Comparison of ENCODE assay signal across 27 cellular contexts in the genomic region with DNA sequence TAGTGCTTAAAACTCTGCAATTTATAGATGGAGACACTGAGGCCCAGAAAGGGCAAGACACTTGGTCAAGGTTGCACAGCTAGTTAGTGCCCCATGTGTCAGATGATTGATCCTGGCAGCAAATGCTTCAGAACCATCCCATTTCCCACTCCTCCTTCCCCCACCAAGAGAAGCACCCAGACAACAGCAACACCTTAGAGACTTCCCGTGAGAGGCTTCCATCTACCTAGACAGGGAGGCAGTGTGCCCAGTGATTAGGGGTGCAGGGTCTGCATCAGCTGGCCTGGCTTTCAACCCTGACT.
DNase-seq lines count a peak whose midpoint lies in the region; ATAC-seq, FAIRE-seq and TF ChIP-seq lines count a peak whose summit lies in the region.
"Had no signal": no experiment of that assay in that cellular context is flagged by ENCODE, and none has a peak within 500 bp of the region (broad histone marks: within the 10 kb centered on the region; RNA-seq: fewer than 3 reads in every experiment).

No MANE protein-coding gene starts in this region.

- no peak for TF ChIP-seq POLR2A in HepG2 (IDR thresholded peaks at IDR 0.05; ENCODE audit: insufficient read depth in 1 of 2, low read depth in 2 of 2, low read length in 2 of 2)
- TF ChIP-seq POLR2A in transverse colon (IDR thresholded peaks at IDR 0.05) = no peak

- in situ Hi-C loops in HepG2 (cut with HindIII; ENCODE audit: extremely low pct_ligation_motif_present, low pct_unique_long_range_greater_than_20kb) = no loop called here
- in situ Hi-C loops in transverse colon (cut with MboI; ENCODE audit: low pct_ligation_motif_present in 1 of 4, low pct_unique_long_range_greater_than_20kb in 1 of 4, low sequenced_read_pairs in 3 of 4) = loop anchor here in 1 of 4 donors (25.0 kb wide), 1 partner anchor 344 kb away; no protein-coding TSS in a partner anchor

- H4K20me1 ChIP-seq in HepG2 (ENCODE audit: insufficient read depth, low read length) = no peaks in the 10 kb centered on the region

- POLR2A ChIA-PET in HepG2 (lab: Yijun Ruan, JAX) = no interaction called here
- POLR2A ChIA-PET in naive thymus-derived CD8-positive, alpha-beta T cell (lab: Charles Lee) = no interaction called here

- H2AFZ ChIP-seq in HepG2 (ENCODE audit: low read length) = no peak overlapping the region
- H2AFZ ChIP-seq: PC-9 had no signal

- no peaks in the 10 kb centered on the region for H3K36me3 Mint-ChIP-seq in stimulated activated effector memory CD8-positive, alpha-beta T cell treated with anti-CD3 and anti-CD28 coated beads, Interleukin-12 subunit alpha, Interleukin-12 subunit beta, amount 100 ng/mL, for 72 hours
- peaks cover 0 to 2% (median 0%) of the 10 kb centered on the region in 3 donors for H3K36me3 Mint-ChIP-seq in naive thymus-derived CD8-positive, alpha-beta T cell
- H3K36me3 Mint-ChIP-seq: CD14-positive monocyte had no signal

- H3K9ac ChIP-seq in HepG2 (ENCODE audit: insufficient read depth, low read depth, low read length) = no peak overlapping the region

- peaks cover 6% of the 10 kb centered on the region for H3K36me3 ChIP-seq in left ventricle myocardium inferior
- no peaks in the 10 kb centered on the region for H3K36me3 ChIP-seq in bronchial epithelial cell (ENCODE audit: control insufficient read depth, insufficient read depth, low read length)
- H3K36me3 ChIP-seq in HepG2 (replicated peaks in 1 of 2; ENCODE audit: control insufficient read depth in 1 of 2, insufficient read depth in 2 of 2, low read length in 2 of 2) = no peaks in the 10 kb centered on the region
- H3K36me3 ChIP-seq in transverse colon = no peaks in the 10 kb centered on the region
- H3K36me3 ChIP-seq: BE2C, SJSA1 had no signal

- H3K79me2 ChIP-seq in HepG2 (ENCODE audit: insufficient read depth, low read length) = no peaks in the 10 kb centered on the region

- TF ChIP-seq RAD21 in HepG2 (CRISPR knock-in tag; IDR thresholded peaks at IDR 0.05) = no peak

- H3K9me3 Mint-ChIP-seq in stimulated activated effector memory CD8-positive, alpha-beta T cell treated with anti-CD3 and anti-CD28 coated beads, Interleukin-12 subunit alpha, Interleukin-12 subunit beta, amount 100 ng/mL, for 72 hours = no peaks in the 10 kb centered on the region
- H3K9me3 Mint-ChIP-seq in naive thymus-derived CD8-positive, alpha-beta T cell = no peaks in the 10 kb centered on the region
- H3K9me3 Mint-ChIP-seq: CD14-positive monocyte had no signal

- CTCF ChIA-PET in HepG2 (lab: Yijun Ruan, JAX; ENCODE audit: low intra/inter-chr PET ratio, low total read pairs) = no interaction called here

- intact Hi-C loops in left ventricle myocardium inferior (cut with micrococcal nuclease) = no loop called here
- intact Hi-C loops in Right ventricle myocardium inferior (cut with DNase I) = no loop called here
- intact Hi-C loops in HepG2 (cut with micrococcal nuclease; ENCODE audit: unreplicated experiment) = no loop called here
- intact Hi-C loops in transverse colon (cut with DNase I; ENCODE audit: low total_unique reads) = no loop called here

- TF ChIP-seq EP300 in HepG2 (IDR thresholded peaks at IDR 0.05; ENCODE audit: low read depth in 2 of 2, low read length in 2 of 2) (no peak), HepG2 (CRISPR knock-in tag; IDR thresholded peaks at IDR 0.05; ENCODE audit: borderline replicate concordance) (no peak), transverse colon (IDR thresholded peaks at IDR 0.05; ENCODE audit: low read depth) (no peak)

- TF ChIP-seq CTCF in left ventricle myocardium inferior (IDR thresholded peaks at IDR 0.05; ENCODE audit: borderline replicate concordance) = no peak
- no peak for TF ChIP-seq CTCF in bronchial epithelial cell (IDR thresholded peaks at IDR 0.05; ENCODE audit: insufficient read depth, low read length, severe bottlenecking)
- TF ChIP-seq CTCF in HepG2 (CRISPR knock-in tag; IDR thresholded peaks at IDR 0.05) = no peak
- TF ChIP-seq CTCF in transverse colon (IDR thresholded peaks at IDR 0.05) = no peak

- ATAC-seq in Right ventricle myocardium inferior (no peak), HepG2 (no peak)
- no peak for ATAC-seq in stimulated activated effector memory CD8-positive, alpha-beta T cell treated with anti-CD3 and anti-CD28 coated beads, Interleukin-12 subunit alpha, Interleukin-12 subunit beta, amount 100 ng/mL, for 72 hours
- ATAC-seq in naive thymus-derived CD8-positive, alpha-beta T cell = no peak

- H3K4me3 ChIP-seq in left ventricle myocardium inferior (no peak overlapping the region), bronchial epithelial cell (ENCODE audit: low read depth, low read length) (no peak overlapping the region), HepG2 (replicated peaks in 1 of 3; ENCODE audit: insufficient read depth in 1 of 3, low read depth in 2 of 3, low read length in 3 of 3) (no peak overlapping the region), transverse colon (no peak overlapping the region)
- H3K4me3 ChIP-seq: PC-9, SJSA1 had no signal

- no peaks in the 10 kb centered on the region for H3K4me1 Mint-ChIP-seq in stimulated activated effector memory CD8-positive, alpha-beta T cell treated with anti-CD3 and anti-CD28 coated beads, Interleukin-12 subunit alpha, Interleukin-12 subunit beta, amount 100 ng/mL, for 72 hours
- no peaks in the 10 kb centered on the region for H3K4me1 Mint-ChIP-seq in naive thymus-derived CD8-positive, alpha-beta T cell
- H3K4me1 Mint-ChIP-seq: CD14-positive monocyte had no signal

- H3K27ac ChIP-seq in left ventricle myocardium inferior (replicated peaks) = peak overlapping the region; percentile 8
- H3K27ac ChIP-seq in HepG2 (ENCODE audit: extremely low read length, insufficient read depth, low read length) = no peak overlapping the region
- H3K27ac ChIP-seq in temporal lobe (ENCODE audit: low read depth, low read length) = peak overlapping the region; percentile 48
- no peak overlapping the region for H3K27ac ChIP-seq in transverse colon
- H3K27ac ChIP-seq: 22Rv1, PC-9, SJSA1 had no signal

- H3K27ac Mint-ChIP-seq in stimulated activated effector memory CD8-positive, alpha-beta T cell treated with anti-CD3 and anti-CD28 coated beads, Interleukin-12 subunit alpha, Interleukin-12 subunit beta, amount 100 ng/mL, for 72 hours = no peak overlapping the region
- no peak overlapping the region for H3K27ac Mint-ChIP-seq in naive thymus-derived CD8-positive, alpha-beta T cell
- H3K27ac Mint-ChIP-seq: CD14-positive monocyte had no signal

- BruUV-seq in HepG2 (replicated peaks; lab: Mats Ljungman, UMichigan) = no TSS peak

- WGBS in HepG2 (ENCODE audit: low lambda C conversion rate) = no CpG with 5 or more reads among the region's 1 CpG
- 82% methylated on average over 1 of the region's 1 CpG; no CpG with 5 or more reads in 1 of the 2 donors for WGBS in transverse colon (ENCODE audit: low coverage in 1 of 2), 2 donors

- no peak overlapping the region for H3K4me3 Mint-ChIP-seq in stimulated activated effector memory CD8-positive, alpha-beta T cell treated with anti-CD3 and anti-CD28 coated beads, Interleukin-12 subunit alpha, Interleukin-12 subunit beta, amount 100 ng/mL, for 72 hours
- no peak overlapping the region for H3K4me3 Mint-ChIP-seq in naive thymus-derived CD8-positive, alpha-beta T cell
- H3K4me3 Mint-ChIP-seq: CD14-positive monocyte had no signal

- DNase-seq in left ventricle myocardium inferior (no peak), Right ventricle myocardium inferior (ENCODE audit: missing footprints) (no peak), bronchial epithelial cell (ENCODE audit: low read depth) (no peak), HepG2 (ENCODE audit: low spot score) (no peak), transverse colon (no peak)
- DNase-seq in stimulated activated effector memory CD8-positive, alpha-beta T cell treated with anti-CD3 and anti-CD28 coated beads, Interleukin-12 subunit alpha, Interleukin-12 subunit beta, amount 100 ng/mL, for 72 hours (ENCODE audit: low spot score in 2 of 2) = no peak
- DNase-seq in naive thymus-derived CD8-positive, alpha-beta T cell = no peak
- DNase-seq: ACHN; BE2C; Calu3; DMS153; KBM-7; MV-4-11; NCI-H146; NCI-H2029; NCI-H446; NCI-H524 treated with DMSO at 0.1 percent for 48 hours; NCI-H82; NK-92 treated with Interleukin-12 subunit alpha and Interleukin-12 subunit beta, amount 100 ng/mL, for 24 hours; PC-9; Right ventricle myocardium superior had no signal

- H3K9me3 ChIP-seq in left ventricle myocardium inferior (replicated peaks) (no peaks in the 10 kb centered on the region), HepG2 (ENCODE audit: low read length) (no peaks in the 10 kb centered on the region), transverse colon (no peaks in the 10 kb centered on the region)
- H3K9me3 ChIP-seq: BE2C, SJSA1 had no signal

- H3K27me3 ChIP-seq in left ventricle myocardium inferior (ENCODE audit: low read depth) (no peaks in the 10 kb centered on the region), bronchial epithelial cell (ENCODE audit: control insufficient read depth, insufficient read depth, low read length) (no peaks in the 10 kb centered on the region), HepG2 (ENCODE audit: control insufficient read depth in 1 of 2, insufficient read depth in 2 of 2, low read length in 2 of 2) (peaks cover 0 to 22% of the 10 kb centered on the region in 2 experiments; a peak in 1 of 5 replicates), transverse colon (no peaks in the 10 kb centered on the region)
- H3K27me3 ChIP-seq: BE2C had no signal

- peaks cover 0 to 1% (median 0%) of the 10 kb centered on the region in 5 donors for H3K27me3 Mint-ChIP-seq in naive thymus-derived CD8-positive, alpha-beta T cell

- H3K4me2 ChIP-seq in HepG2 (ENCODE audit: low read depth, low read length) = no peak overlapping the region
- H3K4me2 ChIP-seq: PC-9 had no signal

- peaks cover 23% of the 10 kb centered on the region for H3K4me1 ChIP-seq in left ventricle myocardium inferior
- H3K4me1 ChIP-seq in HepG2 (ENCODE audit: insufficient read depth, low read length) = no peaks in the 10 kb centered on the region
- H3K4me1 ChIP-seq in transverse colon = no peaks in the 10 kb centered on the region
- H3K4me1 ChIP-seq: BE2C, SJSA1 had no signal

- peak; percentile 32 for FAIRE-seq in bronchial epithelial cell (lab: Jason Lieb, UNC)
- no peak for FAIRE-seq in HepG2 (lab: Jason Lieb, UNC)
- FAIRE-seq: GM18507, H54 had no signal

TF ChIP-seq in HepG2, 621 proteins besides CTCF, POLR2A, EP300 and RAD21:
- TF ChIP-seq, protein P1, sequence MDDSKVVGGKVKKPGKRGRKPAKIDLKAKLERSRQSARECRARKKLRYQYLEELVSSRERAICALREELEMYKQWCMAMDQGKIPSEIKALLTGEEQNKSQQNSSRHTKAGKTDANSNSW (CRISPR knock-in tag; IDR thresholded peaks at IDR 0.05; ENCODE audit: borderline replicate concordance) = no peak
- no peak for TF ChIP-seq ATF7-NPFF (CRISPR knock-in tag; IDR thresholded peaks at IDR 0.05; ENCODE audit: low read depth)
- TF ChIP-seq MAFG (CRISPR knock-in tag; IDR thresholded peaks at IDR 0.05) = no peak
- no peak for TF ChIP-seq ZNF547 (CRISPR knock-in tag; IDR thresholded peaks at IDR 0.05)
- no peak for TF ChIP-seq NFATC3 (CRISPR knock-in tag; IDR thresholded peaks at IDR 0.05)
- no peak for TF ChIP-seq KLF15 (CRISPR knock-in tag; IDR thresholded peaks at IDR 0.05; ENCODE audit: borderline replicate concordance)
- peak; percentile 41; the same call in 1 of the 2 replicates for TF ChIP-seq ZNF768 (CRISPR knock-in tag; IDR thresholded peaks at IDR 0.05)
TF ChIP-seq in HepG2: peak in this region for 1.

Comparison
In these comparisons a context has a peak if more than half of its experiments do, and no peak if none do; other contexts are left out.
1. H3K27ac ChIP-seq: peak in left ventricle myocardium inferior (single experiment) and temporal lobe (single experiment); none in HepG2 (single experiment) and transverse colon (0 of 4).